Comparison of ENCODE assay signal across 22 cellular contexts in genomic region chr2:9085353-9085752, GRCh38.
"Had no signal": no experiment of that assay in that cellular context is flagged by ENCODE, and none has a peak within 500 bp of the region (broad histone marks: within the 10 kb centered on the region; RNA-seq: fewer than 3 reads in every experiment).

No MANE protein-coding gene starts in this region.

- H3K27ac ChIP-seq: adrenal gland, heart left ventricle, neural progenitor cell had no signal

- ATAC-seq: activated CD4-positive, alpha-beta T cell treated with anti-CD3 and anti-CD28 coated beads for 36 hours; activated naive CD4-positive, alpha-beta T cell treated with anti-CD3 and anti-CD28 coated beads, Interleukin-2, amount 50 U/mL, for 72 hours; activated T-helper 17 cell treated with anti-CD3 and anti-CD28 coated beads, Interleukin-2, amount 50 U/mL, for 72 hours; naive thymus-derived CD8-positive, alpha-beta T cell; stimulated activated naive CD8-positive, alpha-beta T cell treated with anti-CD3 and anti-CD28 coated beads, Interleukin-15, Interleukin-2, amounts not matched to agents 100 U/mL and 50 U/mL, for 24 hours; WTC11 had no signal

- H3K9me3 ChIP-seq: adrenal gland, upper lobe of left lung had no signal

- H3K4me1 ChIP-seq: adrenal gland had no signal

- H2AFZ ChIP-seq: neural progenitor cell had no signal

- H3K4me3 ChIP-seq: adrenal gland, heart left ventricle, lung, neural progenitor cell, upper lobe of left lung had no signal

- H3K27me3 ChIP-seq: adrenal gland, heart left ventricle, neural progenitor cell, upper lobe of left lung had no signal

- DNase-seq: activated CD4-positive, alpha-beta T cell treated with anti-CD3 and anti-CD28 coated beads for 36 hours; activated CD4-positive, alpha-beta T cell treated with anti-CD3 and anti-CD28 coated beads, Interleukin-2, amount 50 U/mL, for 4 hours; activated CD8-positive, alpha-beta memory T cell treated with anti-CD3 and anti-CD28 coated beads for 24 hours; activated CD8-positive, alpha-beta memory T cell treated with anti-CD3 and anti-CD28 coated beads, Interleukin-2, amount 50 U/mL, for 4 hours; activated T-cell treated with anti-CD3 and anti-CD28 coated beads, Interleukin-2, amount 50 U/mL, for 24 hours; adrenal gland; central memory CD4-positive, alpha-beta T cell; dermis blood vessel endothelial cell; effector CD8-positive, alpha-beta T cell; erythroblast; heart left ventricle; naive thymus-derived CD8-positive, alpha-beta T cell; retina; stimulated activated CD4-positive, alpha-beta T cell treated with anti-CD3 and anti-CD28 coated beads, Interleukin-4, amount 100 ng/mL, for 24 hours; stimulated activated naive CD8-positive, alpha-beta T cell treated with anti-CD3 and anti-CD28 coated beads, Interleukin-15, Interleukin-2, amounts not matched to agents 100 U/mL and 50 U/mL, for 24 hours; T-helper 1 cell; upper lobe of left lung had no signal

- H3K9ac ChIP-seq: neural progenitor cell had no signal

- H3K4me2 ChIP-seq: neural progenitor cell had no signal

- H3K36me3 ChIP-seq: adrenal gland, heart left ventricle, neural progenitor cell, upper lobe of left lung had no signal
